Comparison of ENCODE assay signal across 8 cellular contexts in the genomic region with DNA sequence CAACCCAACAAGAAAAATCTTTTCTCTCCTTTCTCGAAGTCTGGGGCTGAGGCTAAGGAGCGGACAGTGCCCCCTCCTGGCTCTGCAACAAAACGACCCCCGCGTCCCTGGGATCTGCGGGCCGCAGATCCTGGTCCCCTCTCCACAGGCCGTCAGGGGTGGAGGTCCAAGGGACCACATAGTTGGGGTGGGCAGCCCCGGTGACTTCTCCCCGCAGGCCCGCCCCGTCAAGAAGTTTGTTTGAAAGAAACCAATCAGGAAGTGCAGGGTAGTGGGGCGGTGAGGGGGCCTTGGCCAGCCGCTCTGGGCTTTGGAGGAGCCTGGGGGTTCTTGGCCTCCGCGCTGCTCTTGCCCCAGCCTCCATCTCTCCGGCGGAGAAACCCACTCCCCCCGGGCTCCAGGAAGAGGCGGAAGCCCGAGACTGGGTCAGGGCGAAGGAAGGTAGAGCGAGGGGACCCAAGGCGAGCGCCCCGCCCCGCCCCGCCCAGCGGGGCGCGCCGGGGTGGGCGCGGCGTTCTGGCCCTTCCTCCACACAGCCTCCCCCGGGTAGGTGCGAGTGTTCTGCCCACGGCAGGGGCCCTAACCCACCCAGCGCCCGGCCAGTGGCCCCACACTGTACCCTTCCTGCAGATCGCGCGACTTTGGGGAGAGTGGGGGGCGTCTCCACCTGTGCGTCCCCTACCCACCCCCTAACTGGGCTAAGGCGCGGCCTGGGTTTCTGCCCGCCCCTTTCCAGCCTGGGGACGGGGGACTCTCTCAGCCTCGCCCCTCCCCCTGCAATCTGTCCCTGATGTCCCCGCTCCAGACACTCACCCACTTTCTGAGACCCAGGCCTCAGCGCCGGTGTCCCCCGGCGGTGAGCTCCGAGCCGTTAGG. TPM values are rescaled to one million over a fixed set of nuclear protein-coding genes. Genes with fewer than 3 reads are reported as not detected.
A peak's percentile ranks its signal among the peaks of the same experiment; 100 is the strongest.
DNase-seq lines count a peak whose midpoint lies in the region; ATAC-seq and TF ChIP-seq lines count a peak whose summit lies in the region.

No MANE protein-coding gene starts in this region.

- DNase-seq in CD14-positive monocyte (ENCODE audit: low spot score) (no peak), fibroblast of lung (ENCODE audit: low read depth in 2 of 2) (peak; percentile 40 to 59), neural crest cell (ENCODE audit: low read depth, low spot score) (peak; percentile 62), head of caudate nucleus (no peak), SIG-M5 (lab: John Stamatoyannopoulos, UW) (no peak)
- no peak for DNase-seq in activated CD4-positive, alpha-beta memory T cell treated with anti-CD3 and anti-CD28 coated beads, Interleukin-2, amount 10 ng/mL, durations not matched to agents 7 days and 5 days

- no peak for ATAC-seq in HG03469 (IDR thresholded peaks at IDR 0.05; ENCODE audit: unreplicated experiment)

- H2AFZ ChIP-seq in fibroblast of lung (ENCODE audit: low read length): peak overlapping the region; percentile 30

- no peaks in the 10 kb centered on the region for H3K9me3 ChIP-seq in fibroblast of lung (ENCODE audit: control insufficient read depth, insufficient read depth, low read depth, low read length)

- peaks cover 13% of the 10 kb centered on the region for H3K4me1 ChIP-seq in fibroblast of lung (ENCODE audit: control insufficient read depth, extremely low read depth, insufficient read depth, low read length)

- TF ChIP-seq CTCF in CD14-positive monocyte (IDR thresholded peaks at IDR 0.05): peak; percentile 63
- peak; percentile 56 to 65 for TF ChIP-seq CTCF in fibroblast of lung (conservative IDR thresholded peaks at IDR 0.05 in 1 of 2, IDR thresholded peaks at IDR 0.05 in 1 of 2; ENCODE audit: low read depth in 1 of 2, low read length in 2 of 2)
- TF ChIP-seq CTCF in neural crest cell (conservative IDR thresholded peaks at IDR 0.05): peak; percentile 74

- H3K27ac Mint-ChIP-seq in CD14-positive monocyte (peak overlapping the region in 2 of 7 donors; percentile 17 to 26), neural crest cell (ENCODE audit: unreplicated experiment) (peak overlapping the region; percentile 12)
- H3K27ac Mint-ChIP-seq in activated CD4-positive, alpha-beta memory T cell treated with anti-CD3 and anti-CD28 coated beads, Interleukin-2, amount 10 ng/mL, durations not matched to agents 7 days and 5 days: no peak overlapping the region

- CTCF ChIA-PET in activated CD4-positive, alpha-beta memory T cell treated with anti-CD3 and anti-CD28 coated beads, Interleukin-2, amount 10 ng/mL, durations not matched to agents 7 days and 5 days (lab: Charles Lee): interaction anchor here (1.3 to 4.0 kb wide), 6 partner anchors 13 to 162 kb away, joined by 3 to 30 read pairs (median 4); no protein-coding TSS in a partner anchor

- no peaks in the 10 kb centered on the region for H3K27me3 ChIP-seq in fibroblast of lung (ENCODE audit: control insufficient read depth, insufficient read depth, low read length)

- no peak overlapping the region for H3K27ac ChIP-seq in fibroblast of lung (ENCODE audit: insufficient read depth, low read length)

- TF ChIP-seq EP300 in Ishikawa (IDR thresholded peaks at IDR 0.05; ENCODE audit: borderline replicate concordance): no peak

- intact Hi-C loops in CD14-positive monocyte (cut with micrococcal nuclease) (loop anchor here (10.0 kb wide), 2 partner anchors 95 to 385 kb away; no protein-coding TSS in a partner anchor), head of caudate nucleus (cut with DNase I) (loop anchor here (5.0 kb wide), 1 partner anchor 143 kb away; no protein-coding TSS in a partner anchor)

- H3K4me3 ChIP-seq in fibroblast of lung (replicated peaks in 1 of 4; ENCODE audit: control extremely low read depth in 1 of 4, insufficient read depth in 1 of 4, low read depth in 3 of 4, low read length in 4 of 4): peak overlapping the region; percentile 59 to 85 (median 82)

- peak overlapping the region; percentile 82 for H3K4me2 ChIP-seq in fibroblast of lung (ENCODE audit: extremely low read depth, insufficient read depth, low read length)

- POLR2A ChIA-PET in activated CD4-positive, alpha-beta memory T cell treated with anti-CD3 and anti-CD28 coated beads, Interleukin-2, amount 10 ng/mL, durations not matched to agents 7 days and 5 days (lab: Charles Lee): no interaction called here

- H3K27me3 Mint-ChIP-seq in CD14-positive monocyte (ENCODE audit: low read depth in 3 of 3) (peaks cover 6 to 18% (median 6%) of the 10 kb centered on the region in 3 donors), neural crest cell (ENCODE audit: low read depth) (peaks cover 5% of the 10 kb centered on the region)
- H3K27me3 Mint-ChIP-seq in activated CD4-positive, alpha-beta memory T cell treated with anti-CD3 and anti-CD28 coated beads, Interleukin-2, amount 10 ng/mL, durations not matched to agents 7 days and 5 days: peaks cover 31% of the 10 kb centered on the region

- H3K4me1 Mint-ChIP-seq in CD14-positive monocyte (peaks cover 49% of the 10 kb centered on the region), neural crest cell (peaks cover 62% of the 10 kb centered on the region)
- peaks cover 8% of the 10 kb centered on the region for H3K4me1 Mint-ChIP-seq in activated CD4-positive, alpha-beta memory T cell treated with anti-CD3 and anti-CD28 coated beads, Interleukin-2, amount 10 ng/mL, durations not matched to agents 7 days and 5 days

- peak overlapping the region; percentile 78 for H3K9ac ChIP-seq in fibroblast of lung (ENCODE audit: insufficient read depth, low read length)

- no peak for TF ChIP-seq RAD21 in Ishikawa (IDR thresholded peaks at IDR 0.05; ENCODE audit: low read depth)

- H3K4me3 Mint-ChIP-seq in CD14-positive monocyte (peak overlapping the region; percentile 84 to 89), neural crest cell (peak overlapping the region; percentile 95)
- H3K4me3 Mint-ChIP-seq in activated CD4-positive, alpha-beta memory T cell treated with anti-CD3 and anti-CD28 coated beads, Interleukin-2, amount 10 ng/mL, durations not matched to agents 7 days and 5 days: peak overlapping the region; percentile 7

- H3K36me3 Mint-ChIP-seq in CD14-positive monocyte (peaks cover 12 to 16% of the 10 kb centered on the region in 2 donors), neural crest cell (ENCODE audit: low read depth) (peaks cover 2% of the 10 kb centered on the region)
- H3K36me3 Mint-ChIP-seq in activated CD4-positive, alpha-beta memory T cell treated with anti-CD3 and anti-CD28 coated beads, Interleukin-2, amount 10 ng/mL, durations not matched to agents 7 days and 5 days (ENCODE audit: low read depth): no peaks in the 10 kb centered on the region

- H3K9me3 Mint-ChIP-seq in CD14-positive monocyte: peaks cover 0 to 4% (median 0%) of the 10 kb centered on the region in 7 donors
- H3K9me3 Mint-ChIP-seq in activated CD4-positive, alpha-beta memory T cell treated with anti-CD3 and anti-CD28 coated beads, Interleukin-2, amount 10 ng/mL, durations not matched to agents 7 days and 5 days: no peaks in the 10 kb centered on the region
- H3K9me3 Mint-ChIP-seq in neural crest cell: no peaks in the 10 kb centered on the region

- H3K79me2 ChIP-seq in fibroblast of lung (ENCODE audit: control insufficient read depth, insufficient read depth, low read length): peaks cover 48% of the 10 kb centered on the region

- peaks cover 6% of the 10 kb centered on the region for H3K36me3 ChIP-seq in fibroblast of lung (ENCODE audit: control insufficient read depth, insufficient read depth, low read length)

- peaks cover 2% of the 10 kb centered on the region for H4K20me1 ChIP-seq in fibroblast of lung (ENCODE audit: control insufficient read depth, extremely low read depth, insufficient read depth, low read length)

TF ChIP-seq in Ishikawa, 13 proteins besides CTCF, POLR2A, EP300 and RAD21:
- TF ChIP-seq, protein P1, sequence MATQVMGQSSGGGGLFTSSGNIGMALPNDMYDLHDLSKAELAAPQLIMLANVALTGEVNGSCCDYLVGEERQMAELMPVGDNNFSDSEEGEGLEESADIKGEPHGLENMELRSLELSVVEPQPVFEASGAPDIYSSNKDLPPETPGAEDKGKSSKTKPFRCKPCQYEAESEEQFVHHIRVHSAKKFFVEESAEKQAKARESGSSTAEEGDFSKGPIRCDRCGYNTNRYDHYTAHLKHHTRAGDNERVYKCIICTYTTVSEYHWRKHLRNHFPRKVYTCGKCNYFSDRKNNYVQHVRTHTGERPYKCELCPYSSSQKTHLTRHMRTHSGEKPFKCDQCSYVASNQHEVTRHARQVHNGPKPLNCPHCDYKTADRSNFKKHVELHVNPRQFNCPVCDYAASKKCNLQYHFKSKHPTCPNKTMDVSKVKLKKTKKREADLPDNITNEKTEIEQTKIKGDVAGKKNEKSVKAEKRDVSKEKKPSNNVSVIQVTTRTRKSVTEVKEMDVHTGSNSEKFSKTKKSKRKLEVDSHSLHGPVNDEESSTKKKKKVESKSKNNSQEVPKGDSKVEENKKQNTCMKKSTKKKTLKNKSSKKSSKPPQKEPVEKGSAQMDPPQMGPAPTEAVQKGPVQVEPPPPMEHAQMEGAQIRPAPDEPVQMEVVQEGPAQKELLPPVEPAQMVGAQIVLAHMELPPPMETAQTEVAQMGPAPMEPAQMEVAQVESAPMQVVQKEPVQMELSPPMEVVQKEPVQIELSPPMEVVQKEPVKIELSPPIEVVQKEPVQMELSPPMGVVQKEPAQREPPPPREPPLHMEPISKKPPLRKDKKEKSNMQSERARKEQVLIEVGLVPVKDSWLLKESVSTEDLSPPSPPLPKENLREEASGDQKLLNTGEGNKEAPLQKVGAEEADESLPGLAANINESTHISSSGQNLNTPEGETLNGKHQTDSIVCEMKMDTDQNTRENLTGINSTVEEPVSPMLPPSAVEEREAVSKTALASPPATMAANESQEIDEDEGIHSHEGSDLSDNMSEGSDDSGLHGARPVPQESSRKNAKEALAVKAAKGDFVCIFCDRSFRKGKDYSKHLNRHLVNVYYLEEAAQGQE (IDR thresholded peaks at IDR 0.05; ENCODE audit: low read depth): no peak
- TF ChIP-seq ZBTB7A (IDR thresholded peaks at IDR 0.05; ENCODE audit: low read depth): peak; percentile 21; the same call in 1 of the 2 replicates
TF ChIP-seq in Ishikawa: peak in this region for 1.

RNA-seq across cellular contexts. Expression of a gene that starts 1.3 kb away (rescaled TPM):
- polyA plus RNA-seq in CD14-positive monocyte: 10 to 100 TPM; 11.3 to 13.2 TPM
- under 1 TPM; 0.73 to 0.81 TPM for total RNA-seq in activated CD4-positive, alpha-beta memory T cell treated with anti-CD3 and anti-CD28 coated beads, Interleukin-2, amount 10 ng/mL, durations not matched to agents 7 days and 5 days
- total RNA-seq in fibroblast of lung: 19.5 and 54.0 TPM in 2 replicates
- polyA plus RNA-seq in fibroblast of lung: 14.8 and 53.2 TPM in 2 replicates
- 100 and 451 TPM in 2 replicates for polyA plus RNA-seq in fibroblast of lung (2012)
- 183 and 753 TPM in 2 replicates for polyA minus RNA-seq in fibroblast of lung (ENCODE audit: low replicate concordance)
- total RNA-seq in neural crest cell: 83.6 and 85.6 TPM in 2 replicates

Comparison
In these comparisons a context has a peak if more than half of its experiments do, and no peak if none do; other contexts are left out.
1. DNase-seq: peak in fibroblast of lung (2 of 2) and neural crest cell (single experiment); none in CD14-positive monocyte (single experiment), activated CD4-positive, alpha-beta memory T cell treated with anti-CD3 and anti-CD28 coated beads, Interleukin-2, amount 10 ng/mL, durations not matched to agents 7 days and 5 days (single experiment), head of caudate nucleus (0 of 42) and SIG-M5 (single experiment).
2. H3K4me3 Mint-ChIP-seq: peak in every context shown above with its lines; median percentile 95 in neural crest cell; 86 in CD14-positive monocyte; 7 in activated CD4-positive, alpha-beta memory T cell treated with anti-CD3 and anti-CD28 coated beads, Interleukin-2, amount 10 ng/mL, durations not matched to agents 7 days and 5 days.
3. RNA of a gene that starts 1.3 kb away (total RNA-seq): 83.6 to 85.6 TPM in neural crest cell and 19.5 to 54.0 TPM in fibroblast of lung; 0.73 to 0.81 TPM in activated CD4-positive, alpha-beta memory T cell treated with anti-CD3 and anti-CD28 coated beads, Interleukin-2, amount 10 ng/mL, durations not matched to agents 7 days and 5 days; every median in the first group is over 10 times any median in the second.
4. Peak in every context shown above with its lines, with median percentiles within 50 percentile points of each other: CTCF ChIP-seq.